ENCODE assay signal across 21 cellular contexts in the genomic region with DNA sequence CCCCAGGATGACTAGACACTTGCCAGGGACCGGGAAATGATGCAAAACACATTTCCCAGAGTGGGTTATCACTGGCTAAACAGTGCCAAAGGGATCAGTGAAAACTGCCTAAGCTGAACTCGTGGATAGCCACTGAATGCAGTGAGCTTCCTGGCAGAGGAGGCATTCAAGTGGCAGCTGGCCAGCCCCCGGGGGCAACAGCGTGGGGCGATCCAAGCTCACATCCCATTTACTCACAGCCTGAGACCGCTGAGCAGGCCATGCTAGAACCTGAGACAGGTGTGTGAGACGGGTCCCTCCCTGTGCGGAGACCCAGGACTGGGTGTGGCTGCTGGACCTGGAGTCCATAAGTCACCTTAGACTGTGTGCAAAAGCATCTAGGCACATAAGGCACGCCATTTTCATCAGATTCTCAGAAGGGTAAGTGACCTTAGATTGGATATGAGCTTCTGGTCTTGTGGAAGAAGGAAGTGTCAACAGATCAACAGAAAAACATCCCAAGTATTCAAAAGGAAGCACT. TPM values are rescaled to one million over a fixed set of nuclear protein-coding genes. Genes with fewer than 3 reads are reported as not detected.
DNase-seq lines count a peak whose midpoint lies in the region; ATAC-seq, FAIRE-seq and TF ChIP-seq lines count a peak whose summit lies in the region.
"Had no signal": no experiment of that assay in that cellular context is flagged by ENCODE, and none has a peak within 500 bp of the region (broad histone marks: within the 10 kb centered on the region; RNA-seq: fewer than 3 reads in every experiment).

No MANE protein-coding gene starts in this region.

- peak overlapping the region; percentile 37 for H3K4me3 Mint-ChIP-seq in endothelial cell (ENCODE audit: unreplicated experiment)
- H3K4me3 Mint-ChIP-seq: CD4-positive, alpha-beta memory T cell had no signal

- no peak for FAIRE-seq in small intestine (lab: Jason Lieb, UNC)
- FAIRE-seq: G401.6, GM12892, H1 had no signal

- H3K4me1 ChIP-seq in small intestine (ENCODE audit: control insufficient read depth in 2 of 2, insufficient read depth in 1 of 2, low read depth in 1 of 2, low read length in 1 of 2) = peaks cover 0 to 9% of the 10 kb centered on the region in 2 donors

- H3K4me1 Mint-ChIP-seq in endothelial cell (ENCODE audit: unreplicated experiment) = no peaks in the 10 kb centered on the region
- H3K4me1 Mint-ChIP-seq: CD4-positive, alpha-beta memory T cell had no signal

- H3K36me3 ChIP-seq in small intestine (ENCODE audit: control insufficient read depth in 2 of 2, insufficient read depth in 2 of 2, low read length in 2 of 2) = peaks cover 0 to 5% of the 10 kb centered on the region in 2 donors

- no peak for TF ChIP-seq CTCF in endothelial cell (IDR thresholded peaks at IDR 0.05; ENCODE audit: unreplicated experiment)

- peaks cover 9% of the 10 kb centered on the region for H3K27me3 Mint-ChIP-seq in endothelial cell (ENCODE audit: unreplicated experiment)
- H3K27me3 Mint-ChIP-seq: CD4-positive, alpha-beta memory T cell had no signal

- H3K36me3 Mint-ChIP-seq in endothelial cell (ENCODE audit: low read depth, unreplicated experiment) = peaks cover 40% of the 10 kb centered on the region

- H3K9me3 ChIP-seq in small intestine (ENCODE audit: control insufficient read depth, low read depth) = no peaks in the 10 kb centered on the region

- H3K27me3 ChIP-seq in small intestine (ENCODE audit: control insufficient read depth in 2 of 2, insufficient read depth in 2 of 2, low read length in 2 of 2) = no peaks in the 10 kb centered on the region

- H3K27ac ChIP-seq in small intestine (ENCODE audit: low read depth in 1 of 2, low read length in 1 of 2) = peak overlapping the region; percentile 62 to 67
- H3K27ac ChIP-seq: GM23248 had no signal

- intact Hi-C loops in left colon (cut with DNase I, micrococcal nuclease) = no loop called here

- H3K4me3 ChIP-seq in small intestine (ENCODE audit: low read depth in 1 of 2, low read length in 2 of 2) = no peak overlapping the region
- H3K4me3 ChIP-seq: GM23248 had no signal

- ATAC-seq in left colon (peak; percentile 59), HG03175 (IDR thresholded peaks at IDR 0.05; ENCODE audit: unreplicated experiment) (no peak)

- H3K27ac Mint-ChIP-seq in endothelial cell (ENCODE audit: unreplicated experiment) = no peak overlapping the region
- H3K27ac Mint-ChIP-seq: CD4-positive, alpha-beta memory T cell had no signal

- WGBS in small intestine, 3 donors = 60 to 84% (median 72%) methylated on average over 9 of the region's 9 CpGs

- H3K9me3 Mint-ChIP-seq in endothelial cell (ENCODE audit: unreplicated experiment) = no peaks in the 10 kb centered on the region

- DNase-seq in endothelial cell (ENCODE audit: low spot score) = no peak
- DNase-seq in left colon = no peak
- peak; percentile 85 for DNase-seq in small intestine
- no peak for DNase-seq in SIG-M5 (lab: John Stamatoyannopoulos, UW)
- no peak for DNase-seq in HuH-7 (ENCODE audit: low spot score)
- DNase-seq: C1 segment of cervical spinal cord; Calu3; CD4-positive, alpha-beta memory T cell; COR-L47; DMS153; DND-41; GM23248; H7; HCEC 1CT had no signal

RNA-seq across cellular contexts. Expression of a gene that starts 51.9 kb away (rescaled TPM):
- total RNA-seq in endothelial cell (ENCODE audit: unreplicated experiment) = 0.10 TPM
- 10 to 100 TPM; 16.8 to 35.7 TPM for total RNA-seq in left colon
- 100 to 1,000 TPM in 2 of 3 donors, 10 to 100 TPM in 1; 36.9 to 422 (median 263) TPM for polyA plus RNA-seq in small intestine
- total RNA-seq: A172; A673; CD4-positive, alpha-beta memory T cell; GM23248 had no signal
- polyA plus RNA-seq: BJ; CD4-positive, alpha-beta memory T cell; GM23248 had no signal

Comparison
In these comparisons a context has a peak if more than half of its experiments do, and no peak if none do; other contexts are left out.
1. RNA of a gene that starts 51.9 kb away (total RNA-seq): 16.8 to 35.7 TPM in left colon; 0.10 TPM in endothelial cell (single experiment); every median in the first group is over 10 times any median in the second.